In genomic region chr9:7854763-7855162, GRCh38 we compare ENCODE assay signal across 3 cellular contexts.
"Had no signal": no experiment of that assay in that cellular context is flagged by ENCODE, and none has a peak within 500 bp of the region (broad histone marks: within the 10 kb centered on the region; RNA-seq: fewer than 3 reads in every experiment).

No MANE protein-coding gene starts in this region.

- DNase-seq: GDM1, GF-D8 had no signal

- ATAC-seq: GM12878 had no signal

- H3K4me3 ChIP-seq: GM12878 had no signal
